1 cellular context compared by ENCODE assay signal in the genomic region with DNA sequence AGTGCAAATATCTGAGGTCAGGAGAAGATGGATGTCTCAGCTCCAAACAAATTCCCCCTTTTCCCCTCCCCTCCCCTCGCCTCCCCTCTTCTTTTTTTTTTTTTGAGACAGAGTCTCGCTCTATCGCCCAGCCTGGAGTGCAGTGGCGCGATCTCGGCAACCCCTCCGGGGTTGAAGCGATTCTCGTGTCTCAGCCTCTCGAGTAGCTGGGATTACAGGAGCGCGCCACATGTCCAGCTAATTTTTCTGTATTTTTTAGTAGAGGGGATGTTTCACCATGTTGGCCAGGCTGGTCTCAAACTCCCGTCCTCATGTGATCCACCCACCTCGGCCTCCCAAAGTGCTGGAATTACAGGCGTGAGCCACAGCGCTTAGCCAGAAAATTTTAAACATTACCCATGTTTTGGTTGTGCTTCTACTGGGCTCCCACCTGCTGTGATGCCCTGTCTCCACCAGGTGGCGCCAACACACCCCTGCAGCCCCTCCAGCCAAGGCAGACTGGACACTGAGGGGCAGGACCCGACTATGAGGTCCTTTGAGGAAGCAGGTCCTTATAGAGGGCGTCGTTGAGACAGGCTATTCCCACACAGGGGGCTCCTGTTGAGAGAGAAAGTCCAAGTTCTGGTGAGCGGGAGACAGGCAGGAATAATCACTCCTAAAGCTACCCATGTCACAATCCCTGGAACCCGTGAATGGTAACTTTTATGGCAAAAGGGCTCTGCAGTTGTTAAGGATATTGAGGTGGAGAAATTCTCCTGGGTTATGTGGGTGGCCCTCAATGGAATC.
A peak's percentile ranks its signal among the peaks of the same experiment; 100 is the strongest.
TF ChIP-seq lines count a peak whose summit lies in the region.

No MANE protein-coding gene starts in this region.

TF ChIP-seq in HEK293, 187 proteins besides CTCF, POLR2A, EP300 and RAD21 (continued from another document):
- TF ChIP-seq, protein P1, sequence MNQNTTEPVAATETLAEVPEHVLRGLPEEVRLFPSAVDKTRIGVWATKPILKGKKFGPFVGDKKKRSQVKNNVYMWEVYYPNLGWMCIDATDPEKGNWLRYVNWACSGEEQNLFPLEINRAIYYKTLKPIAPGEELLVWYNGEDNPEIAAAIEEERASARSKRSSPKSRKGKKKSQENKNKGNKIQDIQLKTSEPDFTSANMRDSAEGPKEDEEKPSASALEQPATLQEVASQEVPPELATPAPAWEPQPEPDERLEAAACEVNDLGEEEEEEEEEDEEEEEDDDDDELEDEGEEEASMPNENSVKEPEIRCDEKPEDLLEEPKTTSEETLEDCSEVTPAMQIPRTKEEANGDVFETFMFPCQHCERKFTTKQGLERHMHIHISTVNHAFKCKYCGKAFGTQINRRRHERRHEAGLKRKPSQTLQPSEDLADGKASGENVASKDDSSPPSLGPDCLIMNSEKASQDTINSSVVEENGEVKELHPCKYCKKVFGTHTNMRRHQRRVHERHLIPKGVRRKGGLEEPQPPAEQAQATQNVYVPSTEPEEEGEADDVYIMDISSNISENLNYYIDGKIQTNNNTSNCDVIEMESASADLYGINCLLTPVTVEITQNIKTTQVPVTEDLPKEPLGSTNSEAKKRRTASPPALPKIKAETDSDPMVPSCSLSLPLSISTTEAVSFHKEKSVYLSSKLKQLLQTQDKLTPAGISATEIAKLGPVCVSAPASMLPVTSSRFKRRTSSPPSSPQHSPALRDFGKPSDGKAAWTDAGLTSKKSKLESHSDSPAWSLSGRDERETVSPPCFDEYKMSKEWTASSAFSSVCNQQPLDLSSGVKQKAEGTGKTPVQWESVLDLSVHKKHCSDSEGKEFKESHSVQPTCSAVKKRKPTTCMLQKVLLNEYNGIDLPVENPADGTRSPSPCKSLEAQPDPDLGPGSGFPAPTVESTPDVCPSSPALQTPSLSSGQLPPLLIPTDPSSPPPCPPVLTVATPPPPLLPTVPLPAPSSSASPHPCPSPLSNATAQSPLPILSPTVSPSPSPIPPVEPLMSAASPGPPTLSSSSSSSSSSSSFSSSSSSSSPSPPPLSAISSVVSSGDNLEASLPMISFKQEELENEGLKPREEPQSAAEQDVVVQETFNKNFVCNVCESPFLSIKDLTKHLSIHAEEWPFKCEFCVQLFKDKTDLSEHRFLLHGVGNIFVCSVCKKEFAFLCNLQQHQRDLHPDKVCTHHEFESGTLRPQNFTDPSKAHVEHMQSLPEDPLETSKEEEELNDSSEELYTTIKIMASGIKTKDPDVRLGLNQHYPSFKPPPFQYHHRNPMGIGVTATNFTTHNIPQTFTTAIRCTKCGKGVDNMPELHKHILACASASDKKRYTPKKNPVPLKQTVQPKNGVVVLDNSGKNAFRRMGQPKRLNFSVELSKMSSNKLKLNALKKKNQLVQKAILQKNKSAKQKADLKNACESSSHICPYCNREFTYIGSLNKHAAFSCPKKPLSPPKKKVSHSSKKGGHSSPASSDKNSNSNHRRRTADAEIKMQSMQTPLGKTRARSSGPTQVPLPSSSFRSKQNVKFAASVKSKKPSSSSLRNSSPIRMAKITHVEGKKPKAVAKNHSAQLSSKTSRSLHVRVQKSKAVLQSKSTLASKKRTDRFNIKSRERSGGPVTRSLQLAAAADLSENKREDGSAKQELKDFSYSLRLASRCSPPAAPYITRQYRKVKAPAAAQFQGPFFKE (tag by site-specific recombination; IDR thresholded peaks at IDR 0.05; ENCODE audit: borderline replicate concordance): no peak
- TF ChIP-seq, protein P2, sequence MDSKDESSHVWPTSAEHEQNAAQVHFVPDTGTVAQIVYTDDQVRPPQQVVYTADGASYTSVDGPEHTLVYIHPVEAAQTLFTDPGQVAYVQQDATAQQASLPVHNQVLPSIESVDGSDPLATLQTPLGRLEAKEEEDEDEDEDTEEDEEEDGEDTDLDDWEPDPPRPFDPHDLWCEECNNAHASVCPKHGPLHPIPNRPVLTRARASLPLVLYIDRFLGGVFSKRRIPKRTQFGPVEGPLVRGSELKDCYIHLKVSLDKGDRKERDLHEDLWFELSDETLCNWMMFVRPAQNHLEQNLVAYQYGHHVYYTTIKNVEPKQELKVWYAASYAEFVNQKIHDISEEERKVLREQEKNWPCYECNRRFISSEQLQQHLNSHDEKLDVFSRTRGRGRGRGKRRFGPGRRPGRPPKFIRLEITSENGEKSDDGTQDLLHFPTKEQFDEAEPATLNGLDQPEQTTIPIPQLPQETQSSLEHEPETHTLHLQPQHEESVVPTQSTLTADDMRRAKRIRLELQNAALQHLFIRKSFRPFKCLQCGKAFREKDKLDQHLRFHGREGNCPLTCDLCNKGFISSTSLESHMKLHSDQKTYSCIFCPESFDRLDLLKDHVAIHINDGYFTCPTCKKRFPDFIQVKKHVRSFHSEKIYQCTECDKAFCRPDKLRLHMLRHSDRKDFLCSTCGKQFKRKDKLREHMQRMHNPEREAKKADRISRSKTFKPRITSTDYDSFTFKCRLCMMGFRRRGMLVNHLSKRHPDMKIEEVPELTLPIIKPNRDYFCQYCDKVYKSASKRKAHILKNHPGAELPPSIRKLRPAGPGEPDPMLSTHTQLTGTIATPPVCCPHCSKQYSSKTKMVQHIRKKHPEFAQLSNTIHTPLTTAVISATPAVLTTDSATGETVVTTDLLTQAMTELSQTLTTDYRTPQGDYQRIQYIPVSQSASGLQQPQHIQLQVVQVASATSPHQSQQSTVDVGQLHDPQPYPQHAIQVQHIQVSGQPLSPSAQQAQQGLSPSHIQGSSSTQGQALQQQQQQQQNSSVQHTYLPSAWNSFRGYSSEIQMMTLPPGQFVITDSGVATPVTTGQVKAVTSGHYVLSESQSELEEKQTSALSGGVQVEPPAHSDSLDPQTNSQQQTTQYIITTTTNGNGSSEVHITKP (tag by site-specific recombination; IDR thresholded peaks at IDR 0.05): peak; percentile 94
- TF ChIP-seq MEIS1 (CRISPR knock-in tag; IDR thresholded peaks at IDR 0.05; ENCODE audit: borderline replicate concordance) (no peak), ZNF747 (tag by site-specific recombination; IDR thresholded peaks at IDR 0.05) (no peak), SCRT1 (tag by site-specific recombination; IDR thresholded peaks at IDR 0.05; ENCODE audit: borderline replicate concordance) (no peak), ZFP37 (tag by site-specific recombination; IDR thresholded peaks at IDR 0.05) (peak; percentile 68; the same call in 1 of the 2 replicates), ZNF121 (tag by site-specific recombination; IDR thresholded peaks at IDR 0.05) (no peak), ZXDB (tag by site-specific recombination; IDR thresholded peaks at IDR 0.05) (0 out of 2 replicates have a peak, but pooled peaks have one; percentile 18), GLIS1 (tag by site-specific recombination; IDR thresholded peaks at IDR 0.05) (peak; percentile 76), ZNF169 (tag by site-specific recombination; IDR thresholded peaks at IDR 0.05) (no peak), ZNF24 (tag by site-specific recombination; IDR thresholded peaks at IDR 0.05) (0 out of 2 replicates have a peak, but pooled peaks have one; percentile 14)
- TF ChIP-seq, protein P3, sequence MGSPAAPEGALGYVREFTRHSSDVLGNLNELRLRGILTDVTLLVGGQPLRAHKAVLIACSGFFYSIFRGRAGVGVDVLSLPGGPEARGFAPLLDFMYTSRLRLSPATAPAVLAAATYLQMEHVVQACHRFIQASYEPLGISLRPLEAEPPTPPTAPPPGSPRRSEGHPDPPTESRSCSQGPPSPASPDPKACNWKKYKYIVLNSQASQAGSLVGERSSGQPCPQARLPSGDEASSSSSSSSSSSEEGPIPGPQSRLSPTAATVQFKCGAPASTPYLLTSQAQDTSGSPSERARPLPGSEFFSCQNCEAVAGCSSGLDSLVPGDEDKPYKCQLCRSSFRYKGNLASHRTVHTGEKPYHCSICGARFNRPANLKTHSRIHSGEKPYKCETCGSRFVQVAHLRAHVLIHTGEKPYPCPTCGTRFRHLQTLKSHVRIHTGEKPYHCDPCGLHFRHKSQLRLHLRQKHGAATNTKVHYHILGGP (tag by site-specific recombination; IDR thresholded peaks at IDR 0.05): no peak
- TF ChIP-seq, protein P4, sequence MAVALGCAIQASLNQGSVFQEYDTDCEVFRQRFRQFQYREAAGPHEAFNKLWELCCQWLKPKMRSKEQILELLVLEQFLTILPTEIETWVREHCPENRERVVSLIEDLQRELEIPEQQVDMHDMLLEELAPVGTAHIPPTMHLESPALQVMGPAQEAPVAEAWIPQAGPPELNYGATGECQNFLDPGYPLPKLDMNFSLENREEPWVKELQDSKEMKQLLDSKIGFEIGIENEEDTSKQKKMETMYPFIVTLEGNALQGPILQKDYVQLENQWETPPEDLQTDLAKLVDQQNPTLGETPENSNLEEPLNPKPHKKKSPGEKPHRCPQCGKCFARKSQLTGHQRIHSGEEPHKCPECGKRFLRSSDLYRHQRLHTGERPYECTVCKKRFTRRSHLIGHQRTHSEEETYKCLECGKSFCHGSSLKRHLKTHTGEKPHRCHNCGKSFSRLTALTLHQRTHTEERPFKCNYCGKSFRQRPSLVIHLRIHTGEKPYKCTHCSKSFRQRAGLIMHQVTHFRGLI (tag by site-specific recombination; IDR thresholded peaks at IDR 0.05): peak; percentile 26; the same call in 1 of the 2 replicates
